In the genomic region with DNA sequence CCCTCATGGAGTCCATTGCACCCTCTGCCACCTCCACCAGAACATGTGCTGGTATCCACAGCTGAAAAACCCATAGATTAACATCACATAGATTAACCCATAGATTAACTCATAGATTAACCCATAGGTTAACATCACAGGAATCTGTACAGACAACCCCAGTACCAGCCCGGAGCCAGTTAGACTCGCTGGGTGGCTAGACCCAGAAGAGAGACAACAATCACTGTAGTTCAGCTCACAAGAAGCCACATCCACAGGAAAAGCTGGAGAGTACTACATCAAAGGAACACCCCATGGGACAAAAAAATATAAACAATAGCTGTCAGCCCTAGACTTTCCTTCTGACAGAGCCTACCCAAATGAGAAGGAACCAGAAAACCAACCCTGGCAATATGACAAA, we compare ENCODE assay signal across 11 cellular contexts. TPM values are rescaled to one million over a fixed set of nuclear protein-coding genes. Genes with fewer than 3 reads are reported as not detected.
DNase-seq lines count a peak whose midpoint lies in the region; ATAC-seq, FAIRE-seq and TF ChIP-seq lines count a peak whose summit lies in the region.
"Had no signal": no experiment of that assay in that cellular context is flagged by ENCODE, and none has a peak within 500 bp of the region (broad histone marks: within the 10 kb centered on the region; RNA-seq: fewer than 3 reads in every experiment).

No MANE protein-coding gene starts in this region.

- H3K9me1 ChIP-seq in endothelial cell of umbilical vein (replicated peaks; ENCODE audit: control insufficient read depth, extremely low read depth, insufficient read depth, low read length), result no peaks in the 10 kb centered on the region

- H3K9me3 ChIP-seq in endothelial cell of umbilical vein (replicated peaks; ENCODE audit: control insufficient read depth, insufficient read depth, low read length) (no peaks in the 10 kb centered on the region), gastrocnemius medialis (no peaks in the 10 kb centered on the region), thyroid gland (no peaks in the 10 kb centered on the region), upper lobe of right lung (no peaks in the 10 kb centered on the region)

- peaks cover 25% of the 10 kb centered on the region for H3K27me3 Mint-ChIP-seq in GM23338 (ENCODE audit: insufficient read depth, low read depth, poor library complexity)

- DNase-seq in GM23338 (ENCODE audit: low spot score), result no peak
- peak; percentile 29 for DNase-seq in SW480 (ENCODE audit: low spot score)
- DNase-seq in endothelial cell of umbilical vein (ENCODE audit: low read depth, low spot score), result peak; percentile 15
- DNase-seq in gastrocnemius medialis, result no peak
- no peak for DNase-seq in pons (ENCODE audit: low spot score)
- DNase-seq in thyroid gland, result no peak
- no peak for DNase-seq in upper lobe of right lung
- DNase-seq: KG1, SHP77 treated with DMSO at 0.1 percent for 48 hours had no signal

- H3K4me3 ChIP-seq in GM23338 (0 out of 2 replicates have a peak overlapping the region, but pooled peaks have one; percentile 21), endothelial cell of umbilical vein (replicated peaks in 1 of 3; ENCODE audit: insufficient read depth in 1 of 3, low read depth in 1 of 3, low read length in 3 of 3) (no peak overlapping the region), gastrocnemius medialis (no peak overlapping the region), thyroid gland (replicated peaks in 1 of 3) (no peak overlapping the region), upper lobe of right lung (no peak overlapping the region)
- H3K4me3 ChIP-seq: cardiac muscle cell, lung had no signal

- peak overlapping the region; percentile 92 for H3K4me2 ChIP-seq in GM23338
- peak overlapping the region; percentile 38 for H3K4me2 ChIP-seq in endothelial cell of umbilical vein (ENCODE audit: insufficient read depth, low read length)

- no TSS peak for BruUV-seq in endothelial cell of umbilical vein (replicated peaks; lab: Mats Ljungman, UMichigan)

- TF ChIP-seq CTCF in GM23338 (conservative IDR thresholded peaks at IDR 0.05; ENCODE audit: low read depth in 2 of 2), result no peak
- TF ChIP-seq CTCF in endothelial cell of umbilical vein (IDR thresholded peaks at IDR 0.05; ENCODE audit: extremely low read depth in 1 of 2, insufficient read depth in 1 of 2, low read depth in 1 of 2, low read length in 2 of 2), result no peak
- TF ChIP-seq CTCF in gastrocnemius medialis (IDR thresholded peaks at IDR 0.05 in 4 of 5, conservative IDR thresholded peaks at IDR 0.05 in 1 of 5), result no peak
- TF ChIP-seq CTCF in thyroid gland (IDR thresholded peaks at IDR 0.05), result no peak
- no peak for TF ChIP-seq CTCF in upper lobe of right lung (IDR thresholded peaks at IDR 0.05)

- H3K9me2 ChIP-seq in GM23338 (ENCODE audit: insufficient read depth), result no peaks in the 10 kb centered on the region

- 78 to 79% methylated on average over 2 of the region's 2 CpGs for WGBS in thyroid gland, 2 donors

- CTCF ChIA-PET in endothelial cell of umbilical vein (lab: Charles Lee), result interaction anchor here (1.0 to 3.5 kb wide), 8 partner anchors 20 to 140 kb away, joined by 3 to 19 read pairs (median 4); a partner anchor contains a TSS

- peaks cover 45% of the 10 kb centered on the region for H3K4me1 Mint-ChIP-seq in GM23338

- H3K27me3 ChIP-seq in GM23338 (ENCODE audit: insufficient read depth), result peaks cover 12% of the 10 kb centered on the region; the same call in 1 of the 2 replicates
- H3K27me3 ChIP-seq in endothelial cell of umbilical vein (ENCODE audit: control insufficient read depth in 2 of 2, insufficient read depth in 2 of 2, low read length in 2 of 2), result no peaks in the 10 kb centered on the region
- peaks cover 0 to 11% (median 0%) of the 10 kb centered on the region in 3 donors for H3K27me3 ChIP-seq in gastrocnemius medialis
- H3K27me3 ChIP-seq in thyroid gland, result no peaks in the 10 kb centered on the region
- H3K27me3 ChIP-seq in upper lobe of right lung, result no peaks in the 10 kb centered on the region

- H3K4me1 ChIP-seq in GM23338 (ENCODE audit: insufficient read depth), result peaks cover 31% of the 10 kb centered on the region
- peaks cover 29% of the 10 kb centered on the region for H3K4me1 ChIP-seq in endothelial cell of umbilical vein (ENCODE audit: control insufficient read depth, extremely low read depth, insufficient read depth, low read length)
- peaks cover 0 to 11% of the 10 kb centered on the region in 2 donors for H3K4me1 ChIP-seq in gastrocnemius medialis
- peaks cover 19 to 28% of the 10 kb centered on the region in 2 donors for H3K4me1 ChIP-seq in thyroid gland
- peaks cover 25% of the 10 kb centered on the region for H3K4me1 ChIP-seq in upper lobe of right lung

- no peaks in the 10 kb centered on the region for H3K36me3 Mint-ChIP-seq in GM23338 (ENCODE audit: low read depth)

- H3K36me3 ChIP-seq in GM23338 (ENCODE audit: insufficient read depth) (no peaks in the 10 kb centered on the region), endothelial cell of umbilical vein (ENCODE audit: control insufficient read depth in 2 of 2, extremely low read depth in 1 of 2, insufficient read depth in 2 of 2, low read length in 2 of 2) (no peaks in the 10 kb centered on the region), gastrocnemius medialis (no peaks in the 10 kb centered on the region), thyroid gland (no peaks in the 10 kb centered on the region), upper lobe of right lung (no peaks in the 10 kb centered on the region)
- H3K36me3 ChIP-seq: cardiac muscle cell had no signal

- no peak for ATAC-seq in GM23338
- no peak for ATAC-seq in gastrocnemius medialis
- ATAC-seq in upper lobe of right lung, result no peak

- in situ Hi-C loops in gastrocnemius medialis (cut with MboI; ENCODE audit: low sequenced_read_pairs in 4 of 4), result no loop called here

- no peak overlapping the region for H3K27ac ChIP-seq in GM23338 (ENCODE audit: low read depth)
- peak overlapping the region; percentile 91 for H3K27ac ChIP-seq in endothelial cell of umbilical vein (ENCODE audit: insufficient read depth, low read depth, low read length)
- peak overlapping the region in 3 of 4 donors; percentile 63 to 78 (median 66) for H3K27ac ChIP-seq in gastrocnemius medialis
- H3K27ac ChIP-seq in thyroid gland, result peak overlapping the region in 1 of 3 donors; percentile 88
- H3K27ac ChIP-seq in upper lobe of right lung, result no peak overlapping the region
- H3K27ac ChIP-seq: cardiac muscle cell had no signal

- TF ChIP-seq POLR2A in endothelial cell of umbilical vein (IDR thresholded peaks at IDR 0.05; ENCODE audit: low read depth, low read length), result no peak
- no peak for TF ChIP-seq POLR2A in gastrocnemius medialis (IDR thresholded peaks at IDR 0.05)
- no peak for TF ChIP-seq POLR2A in thyroid gland (IDR thresholded peaks at IDR 0.05)

- H3K4me3 Mint-ChIP-seq in GM23338, result no peak overlapping the region

- 0 out of 2 replicates have a peak, but pooled peaks cover 9% of the 10 kb centered on the region for H3F3A ChIP-seq in GM23338 (replicated peaks; ENCODE audit: low read depth)

- H3K79me2 ChIP-seq in GM23338 (replicated peaks; ENCODE audit: insufficient read depth), result no peaks in the 10 kb centered on the region
- H3K79me2 ChIP-seq in endothelial cell of umbilical vein (ENCODE audit: control insufficient read depth, insufficient read depth, low read length), result peaks cover 7% of the 10 kb centered on the region

- H3K9ac ChIP-seq in endothelial cell of umbilical vein (replicated peaks; ENCODE audit: extremely low read depth, insufficient read depth, low read length), result no peak overlapping the region

- H2AFZ ChIP-seq in GM23338 (peak overlapping the region; percentile 80; the same call in 1 of the 2 replicates), endothelial cell of umbilical vein (ENCODE audit: low read depth, low read length) (no peak overlapping the region)

- peak overlapping the region; percentile 70 for H3K27ac Mint-ChIP-seq in GM23338

- H4K20me1 ChIP-seq in GM23338 (replicated peaks; ENCODE audit: insufficient read depth) (no peaks in the 10 kb centered on the region), endothelial cell of umbilical vein (replicated peaks; ENCODE audit: control insufficient read depth, extremely low read depth, insufficient read depth, low read length) (no peaks in the 10 kb centered on the region)

- intact Hi-C loops in endothelial cell of umbilical vein (cut with micrococcal nuclease), result no loop called here
- intact Hi-C loops in gastrocnemius medialis (cut with DNase I; ENCODE audit: low total_unique reads), result no loop called here
- intact Hi-C loops in thyroid gland (cut with DNase I), result no loop called here
- intact Hi-C loops in upper lobe of right lung (cut with DNase I), result no loop called here

- peaks cover 3% of the 10 kb centered on the region; the same call in 2 of the 3 replicates for H3K9me3 Mint-ChIP-seq in GM23338

- POLR2A ChIA-PET in endothelial cell of umbilical vein (lab: Charles Lee), result interaction anchor here (0.6 to 1.5 kb wide), 2 partner anchors 20 to 100 kb away, joined by 3 to 4 read pairs; no protein-coding TSS in a partner anchor

- dilution Hi-C loops in endothelial cell of umbilical vein (cut with MboI; ENCODE audit: extremely low pct_ligation_motif_present, low sequenced_read_pairs), result no loop called here

- FAIRE-seq in endothelial cell of umbilical vein (lab: Jason Lieb, UNC), result no peak

RNA-seq across cellular contexts. Expression of a gene that starts 25.1 kb away (rescaled TPM):
- total RNA-seq in GM23338 (2014; rRNA removed; shearing (Covaris generic)), result 65.0 and 71.3 TPM in 2 replicates
- polyA plus RNA-seq in GM23338 (2016; fragmentation: Nextera tagmentation; extraction: Ambion mirVana), result 46.6 and 47.4 TPM in 2 replicates
- 37.0 and 58.0 TPM in 2 replicates for total RNA-seq in endothelial cell of umbilical vein
- 47.3 and 51.6 TPM in 2 replicates for polyA plus RNA-seq in endothelial cell of umbilical vein
- 37.5 and 38.5 TPM in 2 replicates for polyA plus RNA-seq in endothelial cell of umbilical vein (2011; cell fraction: cytosol; rRNA removed)
- polyA plus RNA-seq in endothelial cell of umbilical vein (2011; cell fraction: nucleus; rRNA removed), result 32.0 and 44.9 TPM in 2 replicates
- 23.4 and 26.9 TPM in 2 replicates for polyA plus RNA-seq in endothelial cell of umbilical vein (2012)
- polyA minus RNA-seq in endothelial cell of umbilical vein, result 94.7 and 96.7 TPM in 2 replicates
- not detected for polyA minus RNA-seq in endothelial cell of umbilical vein (2011; cell fraction: cytosol; rRNA and poly(A)+ RNA removed)
- 25.6 and 46.0 TPM in 2 replicates for polyA minus RNA-seq in endothelial cell of umbilical vein (2011; cell fraction: nucleus; rRNA and poly(A)+ RNA removed)
- 1 to 10 TPM; 1.0 to 2.1 (median 1.6) TPM for total RNA-seq in gastrocnemius medialis
- total RNA-seq in thyroid gland, result 10 to 100 TPM; 10.4 to 16.5 (median 15.3) TPM
- total RNA-seq in upper lobe of right lung, result 12.4 TPM

RNA-seq across cellular contexts. Expression of a gene that starts 36.3 kb away (rescaled TPM):
- 5.6 and 8.4 TPM in 2 replicates for total RNA-seq in GM23338 (2014; rRNA removed; shearing (Covaris generic))
- polyA plus RNA-seq in GM23338 (2016; fragmentation: Nextera tagmentation; extraction: Ambion mirVana) (6.5 and 7.2 TPM in 2 replicates), endothelial cell of umbilical vein (5.9 and 6.7 TPM in 2 replicates)
- total RNA-seq in endothelial cell of umbilical vein (23.3 and 24.0 TPM in 2 replicates), gastrocnemius medialis (10 to 100 TPM; 14.0 to 29.9 (median 24.9) TPM), thyroid gland (10 to 100 TPM; 36.2 to 52.8 (median 43.4) TPM), upper lobe of right lung (101 TPM)
- polyA plus RNA-seq in endothelial cell of umbilical vein (2011; cell fraction: cytosol; rRNA removed), result 10.6 and 11.9 TPM in 2 replicates
- polyA plus RNA-seq in endothelial cell of umbilical vein (2011; cell fraction: nucleus; rRNA removed), result 5.7 and 9.4 TPM in 2 replicates
- 11.5 and 15.7 TPM in 2 replicates for polyA plus RNA-seq in endothelial cell of umbilical vein (2012)
- 5.7 and 6.0 TPM in 2 replicates for polyA minus RNA-seq in endothelial cell of umbilical vein
- polyA minus RNA-seq in endothelial cell of umbilical vein (2011; cell fraction: cytosol; rRNA and poly(A)+ RNA removed), result 31.9 TPM
- 3.5 and 5.7 TPM in 2 replicates for polyA minus RNA-seq in endothelial cell of umbilical vein (2011; cell fraction: nucleus; rRNA and poly(A)+ RNA removed)

Comparison
In these comparisons a context has a peak if more than half of its experiments do, and no peak if none do; other contexts are left out.
1. DNase-seq: peak in SW480 (single experiment) and endothelial cell of umbilical vein (single experiment); none in GM23338 (single experiment), gastrocnemius medialis (0 of 2), pons (single experiment), thyroid gland (0 of 2) and upper lobe of right lung (single experiment).
2. H3K27ac ChIP-seq: peak in endothelial cell of umbilical vein (single experiment) and gastrocnemius medialis (3 of 4); none in GM23338 (single experiment) and upper lobe of right lung (single experiment).